In genomic region chr1:1043921-1044320, GRCh38 we compare ENCODE assay signal across 23 cellular contexts. TPM values are rescaled to one million over a fixed set of nuclear protein-coding genes. Genes with fewer than 3 reads are reported as not detected.
"Had no signal": no experiment of that assay in that cellular context is flagged by ENCODE, and none has a peak within 500 bp of the region (broad histone marks: within the 10 kb centered on the region; RNA-seq: fewer than 3 reads in every experiment).

No MANE protein-coding gene starts in this region.

- H3K36me3 ChIP-seq: gastrocnemius medialis had no signal

- H3K27me3 ChIP-seq: dorsolateral prefrontal cortex had no signal

- H3K27ac ChIP-seq: coronary artery, dorsolateral prefrontal cortex, esophagus squamous epithelium, gastrocnemius medialis, heart right ventricle, left lung, lower lobe of right lung had no signal

- H3K4me3 ChIP-seq: coronary artery, dorsolateral prefrontal cortex, esophagus squamous epithelium, gastrocnemius medialis, heart right ventricle, left lung, lower lobe of right lung, mucosa of descending colon had no signal

- DNase-seq: dermis blood vessel endothelial cell; dorsolateral prefrontal cortex; effector CD4-positive, alpha-beta T cell; effector memory CD4-positive, alpha-beta T cell; esophagus squamous epithelium; foreskin fibroblast; foreskin melanocyte; gastrocnemius medialis; glutamatergic neuron; head of caudate nucleus; heart right ventricle; hippocampal formation; left cardiac atrium; left lung; left ventricle myocardium superior; lower lobe of right lung; mesenchymal stem cell; mucosa of descending colon had no signal

- H3K9me3 ChIP-seq: esophagus squamous epithelium, gastrocnemius medialis, heart right ventricle, left lung, lower lobe of right lung, mucosa of descending colon had no signal

RNA-seq across cellular contexts. Expression of gene RNF223, which starts 30.2 kb away (rescaled TPM):
- total RNA-seq: dermis blood vessel endothelial cell, endothelial cell of umbilical vein, gastrocnemius medialis, glomerular endothelial cell, heart right ventricle, left cardiac atrium, left ventricle myocardium superior, lung microvascular endothelial cell, mesenteric fat pad had no signal
- polyA plus RNA-seq: endothelial cell of umbilical vein, heart right ventricle had no signal
